ENCODE assay signal across 1 cellular context in genomic region chr5:94367900-94368299, GRCh38.
TF ChIP-seq lines count a peak whose summit lies in the region.

No MANE protein-coding gene starts in this region.

TF ChIP-seq in GM23338, 12 proteins besides CTCF, POLR2A, EP300 and RAD21 (continued from another document):
- no peak for TF ChIP-seq REST (IDR thresholded peaks at IDR 0.05; ENCODE audit: unreplicated experiment)
- TF ChIP-seq EZH2phosphoT487 (IDR thresholded peaks at IDR 0.05; ENCODE audit: unreplicated experiment), result no peak
- no peak for TF ChIP-seq JUNB (IDR thresholded peaks at IDR 0.05; ENCODE audit: unreplicated experiment)
- TF ChIP-seq EZH2 (IDR thresholded peaks at IDR 0.05; ENCODE audit: low read depth, unreplicated experiment), result no peak
- TF ChIP-seq CREB1 (CRISPR knock-in tag; IDR thresholded peaks at IDR 0.05; ENCODE audit: low read depth), result no peak
- no peak for TF ChIP-seq POLR2AphosphoS5 (IDR thresholded peaks at IDR 0.05; ENCODE audit: low read depth)
- TF ChIP-seq, protein P1, sequence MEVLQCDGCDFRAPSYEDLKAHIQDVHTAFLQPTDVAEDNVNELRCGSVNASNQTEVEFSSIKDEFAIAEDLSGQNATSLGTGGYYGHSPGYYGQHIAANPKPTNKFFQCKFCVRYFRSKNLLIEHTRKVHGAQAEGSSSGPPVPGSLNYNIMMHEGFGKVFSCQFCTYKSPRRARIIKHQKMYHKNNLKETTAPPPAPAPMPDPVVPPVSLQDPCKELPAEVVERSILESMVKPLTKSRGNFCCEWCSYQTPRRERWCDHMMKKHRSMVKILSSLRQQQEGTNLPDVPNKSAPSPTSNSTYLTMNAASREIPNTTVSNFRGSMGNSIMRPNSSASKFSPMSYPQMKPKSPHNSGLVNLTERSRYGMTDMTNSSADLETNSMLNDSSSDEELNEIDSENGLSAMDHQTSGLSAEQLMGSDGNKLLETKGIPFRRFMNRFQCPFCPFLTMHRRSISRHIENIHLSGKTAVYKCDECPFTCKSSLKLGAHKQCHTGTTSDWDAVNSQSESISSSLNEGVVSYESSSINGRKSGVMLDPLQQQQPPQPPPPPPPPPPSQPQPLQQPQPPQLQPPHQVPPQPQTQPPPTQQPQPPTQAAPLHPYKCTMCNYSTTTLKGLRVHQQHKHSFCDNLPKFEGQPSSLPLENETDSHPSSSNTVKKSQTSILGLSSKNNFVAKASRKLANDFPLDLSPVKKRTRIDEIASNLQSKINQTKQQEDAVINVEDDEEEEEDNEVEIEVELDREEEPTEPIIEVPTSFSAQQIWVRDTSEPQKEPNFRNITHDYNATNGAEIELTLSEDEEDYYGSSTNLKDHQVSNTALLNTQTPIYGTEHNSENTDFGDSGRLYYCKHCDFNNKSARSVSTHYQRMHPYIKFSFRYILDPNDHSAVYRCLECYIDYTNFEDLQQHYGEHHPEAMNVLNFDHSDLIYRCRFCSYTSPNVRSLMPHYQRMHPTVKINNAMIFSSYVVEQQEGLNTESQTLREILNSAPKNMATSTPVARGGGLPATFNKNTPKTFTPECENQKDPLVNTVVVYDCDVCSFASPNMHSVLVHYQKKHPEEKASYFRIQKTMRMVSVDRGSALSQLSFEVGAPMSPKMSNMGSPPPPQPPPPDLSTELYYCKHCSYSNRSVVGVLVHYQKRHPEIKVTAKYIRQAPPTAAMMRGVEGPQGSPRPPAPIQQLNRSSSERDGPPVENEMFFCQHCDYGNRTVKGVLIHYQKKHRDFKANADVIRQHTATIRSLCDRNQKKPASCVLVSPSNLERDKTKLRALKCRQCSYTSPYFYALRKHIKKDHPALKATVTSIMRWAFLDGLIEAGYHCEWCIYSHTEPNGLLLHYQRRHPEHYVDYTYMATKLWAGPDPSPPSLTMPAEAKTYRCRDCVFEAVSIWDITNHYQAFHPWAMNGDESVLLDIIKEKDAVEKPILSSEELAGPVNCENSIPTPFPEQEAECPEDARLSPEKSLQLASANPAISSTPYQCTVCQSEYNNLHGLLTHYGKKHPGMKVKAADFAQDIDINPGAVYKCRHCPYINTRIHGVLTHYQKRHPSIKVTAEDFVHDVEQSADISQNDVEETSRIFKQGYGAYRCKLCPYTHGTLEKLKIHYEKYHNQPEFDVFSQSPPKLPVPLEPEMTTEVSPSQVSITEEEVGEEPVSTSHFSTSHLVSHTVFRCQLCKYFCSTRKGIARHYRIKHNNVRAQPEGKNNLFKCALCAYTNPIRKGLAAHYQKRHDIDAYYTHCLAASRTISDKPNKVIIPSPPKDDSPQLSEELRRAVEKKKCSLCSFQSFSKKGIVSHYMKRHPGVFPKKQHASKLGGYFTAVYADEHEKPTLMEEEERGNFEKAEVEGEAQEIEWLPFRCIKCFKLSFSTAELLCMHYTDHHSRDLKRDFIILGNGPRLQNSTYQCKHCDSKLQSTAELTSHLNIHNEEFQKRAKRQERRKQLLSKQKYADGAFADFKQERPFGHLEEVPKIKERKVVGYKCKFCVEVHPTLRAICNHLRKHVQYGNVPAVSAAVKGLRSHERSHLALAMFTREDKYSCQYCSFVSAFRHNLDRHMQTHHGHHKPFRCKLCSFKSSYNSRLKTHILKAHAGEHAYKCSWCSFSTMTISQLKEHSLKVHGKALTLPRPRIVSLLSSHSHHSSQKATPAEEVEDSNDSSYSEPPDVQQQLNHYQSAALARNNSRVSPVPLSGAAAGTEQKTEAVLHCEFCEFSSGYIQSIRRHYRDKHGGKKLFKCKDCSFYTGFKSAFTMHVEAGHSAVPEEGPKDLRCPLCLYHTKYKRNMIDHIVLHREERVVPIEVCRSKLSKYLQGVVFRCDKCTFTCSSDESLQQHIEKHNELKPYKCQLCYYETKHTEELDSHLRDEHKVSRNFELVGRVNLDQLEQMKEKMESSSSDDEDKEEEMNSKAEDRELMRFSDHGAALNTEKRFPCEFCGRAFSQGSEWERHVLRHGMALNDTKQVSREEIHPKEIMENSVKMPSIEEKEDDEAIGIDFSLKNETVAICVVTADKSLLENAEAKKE (CRISPR knock-in tag; IDR thresholded peaks at IDR 0.05), result no peak
- TF ChIP-seq NANOG (IDR thresholded peaks at IDR 0.05; ENCODE audit: borderline replicate concordance), result no peak
